8 cellular contexts compared by ENCODE assay signal in genomic region chr3:134312873-134313838, GRCh38.
A peak's percentile ranks its signal among the peaks of the same experiment; 100 is the strongest.
DNase-seq lines count a peak whose midpoint lies in the region; ATAC-seq and TF ChIP-seq lines count a peak whose summit lies in the region.

No MANE protein-coding gene starts in this region.

- peak overlapping the region; percentile 59 for H3K4me3 Mint-ChIP-seq in CD8-positive, alpha-beta T cell
- peak overlapping the region; percentile 51 to 72 (median 66) for H3K4me3 Mint-ChIP-seq in nephron

- H3K9me3 ChIP-seq in CD8-positive, alpha-beta T cell (ENCODE audit: low read length), result no peaks in the 10 kb centered on the region

- H3K9me3 Mint-ChIP-seq in CD8-positive, alpha-beta T cell, result no peaks in the 10 kb centered on the region
- H3K9me3 Mint-ChIP-seq in nephron, result no peaks in the 10 kb centered on the region

- intact Hi-C loops in CD8-positive, alpha-beta T cell (cut with DNase I, micrococcal nuclease), result no loop called here

- H3K27ac ChIP-seq in CD8-positive, alpha-beta T cell (ENCODE audit: low read depth, low read length), result no peak overlapping the region
- peak overlapping the region; percentile 83 for H3K27ac ChIP-seq in RWPE1

- peaks cover 6% of the 10 kb centered on the region for H3K27me3 ChIP-seq in CD8-positive, alpha-beta T cell (ENCODE audit: insufficient read depth, low read length)

- ATAC-seq in CD8-positive, alpha-beta T cell, result no peak
- ATAC-seq in HG03521 (IDR thresholded peaks at IDR 0.05; ENCODE audit: unreplicated experiment), result no peak

- H3K4me1 ChIP-seq in CD8-positive, alpha-beta T cell (ENCODE audit: insufficient read depth, low read length), result no peaks in the 10 kb centered on the region

- CTCF ChIA-PET in CD8-positive, alpha-beta T cell (lab: Charles Lee), result interaction anchor here (0.9 to 6.1 kb wide), 2 partner anchors 65 to 162 kb away, joined by 3 to 67 read pairs; no protein-coding TSS in a partner anchor
- CTCF ChIA-PET in RWPE1 (lab: Yijun Ruan, JAX), result interaction anchor here (0.5 to 1.6 kb wide), 4 partner anchors 24 to 1872 kb away, joined by 3 to 5 read pairs (median 3); no protein-coding TSS in a partner anchor

- H3K4me3 ChIP-seq in CD8-positive, alpha-beta T cell (ENCODE audit: low read depth, low read length), result no peak overlapping the region

- peaks cover 23% of the 10 kb centered on the region for H3K27me3 Mint-ChIP-seq in CD8-positive, alpha-beta T cell (ENCODE audit: low read depth)
- peaks cover 3% of the 10 kb centered on the region for H3K27me3 Mint-ChIP-seq in nephron (ENCODE audit: low read depth)

- TF ChIP-seq CTCF in CD8-positive, alpha-beta T cell (IDR thresholded peaks at IDR 0.05), result no peak
- TF ChIP-seq CTCF in RWPE1 (conservative IDR thresholded peaks at IDR 0.05; ENCODE audit: low read depth), result no peak
- TF ChIP-seq CTCF in nephron (IDR thresholded peaks at IDR 0.05; ENCODE audit: unreplicated experiment in 3 of 3), result peak; percentile 42 to 47 (median 42)

- POLR2A ChIA-PET in CD8-positive, alpha-beta T cell (lab: Charles Lee), result no interaction called here
- POLR2A ChIA-PET in RWPE1 (lab: Yijun Ruan, JAX; ENCODE audit: low non-redundant PET), result interaction anchor here (1.0 kb wide), 1 partner anchor 51 kb away, joined by 3 read pairs; no protein-coding TSS in a partner anchor

- H3K36me3 ChIP-seq in CD8-positive, alpha-beta T cell (ENCODE audit: insufficient read depth, low read length), result no peaks in the 10 kb centered on the region

- DNase-seq in CD8-positive, alpha-beta T cell, result peak in 1 of 7 experiments; percentile 47
- DNase-seq in RWPE1 (ENCODE audit: low spot score), result peak; percentile 45
- DNase-seq in fibroblast of peridontal ligament (ENCODE audit: extremely low read depth), result peak; percentile 65
- DNase-seq in COR-L47 (lab: John Stamatoyannopoulos, UW), result no peak
- DNase-seq in activated CD4-positive, alpha-beta T cell treated with anti-CD3 and anti-CD28 coated beads for 48 hours, result no peak
- DNase-seq in DMS79 (lab: John Stamatoyannopoulos, UW), result no peak

- H3K36me3 Mint-ChIP-seq in CD8-positive, alpha-beta T cell, result no peaks in the 10 kb centered on the region
- no peaks in the 10 kb centered on the region for H3K36me3 Mint-ChIP-seq in nephron (ENCODE audit: low read depth)

- H3K4me1 Mint-ChIP-seq in CD8-positive, alpha-beta T cell (ENCODE audit: low read depth), result peaks cover 5% of the 10 kb centered on the region
- peaks cover 47% of the 10 kb centered on the region for H3K4me1 Mint-ChIP-seq in nephron

- no peak overlapping the region for H3K27ac Mint-ChIP-seq in CD8-positive, alpha-beta T cell
- peak overlapping the region; percentile 36 to 73 (median 51) for H3K27ac Mint-ChIP-seq in nephron

Comparison
In these comparisons a context has a peak if more than half of its experiments do, and no peak if none do; other contexts are left out.
1. DNase-seq: peak in RWPE1 (single experiment) and fibroblast of peridontal ligament (single experiment); none in COR-L47 (single experiment), activated CD4-positive, alpha-beta T cell treated with anti-CD3 and anti-CD28 coated beads for 48 hours (single experiment) and DMS79 (single experiment).
2. CTCF ChIP-seq: peak in nephron (3 of 3); none in CD8-positive, alpha-beta T cell (single experiment) and RWPE1 (single experiment).